Comparison of ENCODE assay signal across 27 cellular contexts in genomic region chr5:173989432-173990082, GRCh38. TPM values are rescaled to one million over a fixed set of nuclear protein-coding genes. Genes with fewer than 3 reads are reported as not detected.
"Had no signal": no experiment of that assay in that cellular context is flagged by ENCODE, and none has a peak within 500 bp of the region (broad histone marks: within the 10 kb centered on the region; RNA-seq: fewer than 3 reads in every experiment).

No MANE protein-coding gene starts in this region.

- DNase-seq: activated CD4-positive, alpha-beta memory T cell treated with anti-CD3 and anti-CD28 coated beads for 36 hours; activated CD4-positive, alpha-beta T cell treated with anti-CD3 and anti-CD28 coated beads, Interleukin-2, amount 10 ng/mL, durations not matched to agents 7 days and 5 days; activated CD4-positive, CD25-positive, alpha-beta regulatory T cell treated with anti-CD3 and anti-CD28 coated beads, Interleukin-2, amount 50 U/mL, for 72 hours; activated CD8-positive, alpha-beta memory T cell treated with anti-CD3 and anti-CD28 coated beads for 24 hours; activated effector memory CD4-positive, alpha-beta T cell treated with anti-CD3 and anti-CD28 coated beads, Interleukin-2, amount 50 U/mL, for 16 hours; activated naive CD4-positive, alpha-beta T cell treated with anti-CD3 and anti-CD28 coated beads, Interleukin-2, amount 10 ng/mL, durations not matched to agents 7 days and 5 days; activated naive CD8-positive, alpha-beta T cell treated with anti-CD3 and anti-CD28 coated beads for 36 hours; activated T-cell treated with anti-CD3 and anti-CD28 coated beads, Interleukin-2, amount 50 U/mL, for 4 hours; anterior cingulate cortex; MV-4-11; NCI-H1105; NCI-H1436; NCI-H1694 treated with DMSO at 0.1 percent for 48 hours; NCI-H2029 treated with DMSO at 0.1 percent for 48 hours; NCI-H345; NCI-H510A; NCI-H526 treated with DMSO at 0.1 percent for 48 hours; NCI-H82; OCI-M1; Right ventricle myocardium superior; RPMI8226 had no signal

- H3K9me3 Mint-ChIP-seq: activated CD4-positive, alpha-beta memory T cell treated with anti-CD3 and anti-CD28 coated beads for 36 hours; activated CD4-positive, alpha-beta T cell treated with anti-CD3 and anti-CD28 coated beads, Interleukin-2, amount 10 ng/mL, durations not matched to agents 7 days and 5 days; activated naive CD4-positive, alpha-beta T cell treated with anti-CD3 and anti-CD28 coated beads, Interleukin-2, amount 10 ng/mL, durations not matched to agents 7 days and 5 days; activated T-cell treated with anti-CD3 and anti-CD28 coated beads, Interleukin-2, amount 50 U/mL, for 4 hours; T-helper 1 cell treated with Interleukin-12 subunit alpha and Interleukin-12 subunit beta and Interleukin-4 antibody, amounts not matched to agents 30 μg/mL and 1 μg/mL, for 36 hours; WTC11 had no signal

- H3K27ac ChIP-seq: KMS-11 had no signal

- H3K27me3 Mint-ChIP-seq: activated CD4-positive, alpha-beta T cell treated with anti-CD3 and anti-CD28 coated beads, Interleukin-2, amount 10 ng/mL, durations not matched to agents 7 days and 5 days had no signal

- H3K4me3 Mint-ChIP-seq: activated CD4-positive, alpha-beta memory T cell treated with anti-CD3 and anti-CD28 coated beads for 36 hours; activated CD4-positive, alpha-beta T cell treated with anti-CD3 and anti-CD28 coated beads, Interleukin-2, amount 10 ng/mL, durations not matched to agents 7 days and 5 days; activated naive CD4-positive, alpha-beta T cell treated with anti-CD3 and anti-CD28 coated beads, Interleukin-2, amount 10 ng/mL, durations not matched to agents 7 days and 5 days; activated naive CD8-positive, alpha-beta T cell treated with anti-CD3 and anti-CD28 coated beads for 36 hours; activated T-cell treated with anti-CD3 and anti-CD28 coated beads, Interleukin-2, amount 50 U/mL, for 4 hours; T-helper 1 cell treated with Interleukin-12 subunit alpha and Interleukin-12 subunit beta and Interleukin-4 antibody, amounts not matched to agents 30 μg/mL and 1 μg/mL, for 36 hours; WTC11 had no signal

- ATAC-seq: activated T-cell treated with anti-CD3 and anti-CD28 coated beads, Interleukin-2, amount 50 U/mL, for 4 hours; Panc1; WTC11 had no signal

- H3K36me3 Mint-ChIP-seq: activated CD4-positive, alpha-beta memory T cell treated with anti-CD3 and anti-CD28 coated beads for 36 hours; activated naive CD4-positive, alpha-beta T cell treated with anti-CD3 and anti-CD28 coated beads, Interleukin-2, amount 10 ng/mL, durations not matched to agents 7 days and 5 days; activated naive CD8-positive, alpha-beta T cell treated with anti-CD3 and anti-CD28 coated beads for 36 hours; WTC11 had no signal

- H3K4me1 Mint-ChIP-seq: activated CD4-positive, alpha-beta T cell treated with anti-CD3 and anti-CD28 coated beads, Interleukin-2, amount 10 ng/mL, durations not matched to agents 7 days and 5 days; activated naive CD4-positive, alpha-beta T cell treated with anti-CD3 and anti-CD28 coated beads, Interleukin-2, amount 10 ng/mL, durations not matched to agents 7 days and 5 days; activated naive CD8-positive, alpha-beta T cell treated with anti-CD3 and anti-CD28 coated beads for 36 hours had no signal

- H3K9ac ChIP-seq: KMS-11 had no signal

- H3K27ac Mint-ChIP-seq: activated CD4-positive, alpha-beta memory T cell treated with anti-CD3 and anti-CD28 coated beads for 36 hours; activated CD4-positive, alpha-beta T cell treated with anti-CD3 and anti-CD28 coated beads, Interleukin-2, amount 10 ng/mL, durations not matched to agents 7 days and 5 days; activated naive CD4-positive, alpha-beta T cell treated with anti-CD3 and anti-CD28 coated beads, Interleukin-2, amount 10 ng/mL, durations not matched to agents 7 days and 5 days; activated naive CD8-positive, alpha-beta T cell treated with anti-CD3 and anti-CD28 coated beads for 36 hours; T-helper 1 cell treated with Interleukin-12 subunit alpha and Interleukin-12 subunit beta and Interleukin-4 antibody, amounts not matched to agents 30 μg/mL and 1 μg/mL, for 36 hours; WTC11 had no signal

- H3K4me2 ChIP-seq: KMS-11 had no signal

RNA-seq across cellular contexts. Expression of gene C5orf47, which starts 0.6 kb away (rescaled TPM):
- total RNA-seq: activated CD4-positive, alpha-beta memory T cell treated with anti-CD3 and anti-CD28 coated beads for 36 hours; activated CD4-positive, alpha-beta T cell treated with anti-CD3 and anti-CD28 coated beads, Interleukin-2, amount 10 ng/mL, durations not matched to agents 7 days and 5 days; activated naive CD8-positive, alpha-beta T cell treated with anti-CD3 and anti-CD28 coated beads for 36 hours; activated T-cell treated with anti-CD3 and anti-CD28 coated beads, Interleukin-2, amount 50 U/mL, for 4 hours; MCF 10A; Right ventricle myocardium superior had no signal

RNA-seq across cellular contexts. Expression of gene NSG2, which starts 55.9 kb away (rescaled TPM):
- total RNA-seq: activated CD4-positive, alpha-beta memory T cell treated with anti-CD3 and anti-CD28 coated beads for 36 hours; activated CD4-positive, alpha-beta T cell treated with anti-CD3 and anti-CD28 coated beads, Interleukin-2, amount 10 ng/mL, durations not matched to agents 7 days and 5 days; activated naive CD8-positive, alpha-beta T cell treated with anti-CD3 and anti-CD28 coated beads for 36 hours; activated T-cell treated with anti-CD3 and anti-CD28 coated beads, Interleukin-2, amount 50 U/mL, for 4 hours; MCF 10A; SK-MEL-5; WTC11 had no signal
